In genomic region chr7:129829677-129830631, GRCh38 we compare ENCODE assay signal across 8 cellular contexts.
DNase-seq lines count a peak whose midpoint lies in the region; ATAC-seq, FAIRE-seq and TF ChIP-seq lines count a peak whose summit lies in the region.

No MANE protein-coding gene starts in this region.

- peaks cover 24% of the 10 kb centered on the region for H3K4me1 ChIP-seq in Karpas-422 (ENCODE audit: low read length)

- peaks cover 10% of the 10 kb centered on the region for H3K4me1 Mint-ChIP-seq in neural crest cell

- peak overlapping the region; percentile 67 for H3K4me2 ChIP-seq in Karpas-422 (ENCODE audit: low read depth, low read length, poor library complexity, severe bottlenecking)

- no peaks in the 10 kb centered on the region for H3K27me3 ChIP-seq in Karpas-422 (ENCODE audit: low read length)

- H3K9me2 ChIP-seq in Karpas-422 (replicated peaks; ENCODE audit: insufficient read depth, low read length): no peaks in the 10 kb centered on the region

- H3K79me2 ChIP-seq in Karpas-422 (ENCODE audit: low read length): no peaks in the 10 kb centered on the region

- no peaks in the 10 kb centered on the region for H4K20me1 ChIP-seq in Karpas-422 (ENCODE audit: insufficient read depth, low read depth, low read length)

- H3K36me3 Mint-ChIP-seq in neural crest cell (ENCODE audit: low read depth): no peaks in the 10 kb centered on the region

- FAIRE-seq in RCC 7860 (lab: Jason Lieb, UNC): no peak

- ATAC-seq in HG03571 (IDR thresholded peaks at IDR 0.05; ENCODE audit: unreplicated experiment): no peak

- H3K4me3 ChIP-seq in Karpas-422 (ENCODE audit: low read length) (peak overlapping the region; percentile 40; the same call in 1 of the 2 replicates), foreskin fibroblast (ENCODE audit: low read depth in 1 of 2, low read length in 2 of 2) (peak overlapping the region in 1 of 2 donors; percentile 31)

- no peaks in the 10 kb centered on the region for H3K36me3 ChIP-seq in Karpas-422 (ENCODE audit: insufficient read depth, low read length)

- H3K9me3 ChIP-seq in Karpas-422 (ENCODE audit: low read length): no peaks in the 10 kb centered on the region

- peak overlapping the region; percentile 79 for H3K4me3 Mint-ChIP-seq in neural crest cell

- H3K9me3 Mint-ChIP-seq in neural crest cell: no peaks in the 10 kb centered on the region

- peak overlapping the region; percentile 95 for H3K27ac Mint-ChIP-seq in neural crest cell (ENCODE audit: unreplicated experiment)

- no peak overlapping the region for H2AFZ ChIP-seq in Karpas-422 (ENCODE audit: low read length)

- peak; percentile 78 for TF ChIP-seq CTCF in foreskin fibroblast (IDR thresholded peaks at IDR 0.05; ENCODE audit: low read depth, low read length)
- TF ChIP-seq CTCF in neural crest cell (conservative IDR thresholded peaks at IDR 0.05): peak; percentile 85

- H3K27me3 Mint-ChIP-seq in neural crest cell (ENCODE audit: low read depth): peaks cover 4% of the 10 kb centered on the region

- peak overlapping the region; percentile 54 for H3K9ac ChIP-seq in Karpas-422 (ENCODE audit: low read length)

- no peak overlapping the region for H3K27ac ChIP-seq in Karpas-422 (ENCODE audit: low read length)

- DNase-seq in DMS 273 (lab: John Stamatoyannopoulos, UW; ENCODE audit: unreplicated experiment) (peak; percentile 94), Karpas-422 (peak; percentile 94), RCC 7860 (ENCODE audit: low spot score) (peak; percentile 66), foreskin fibroblast (peak; percentile 59 to 86), neural crest cell (ENCODE audit: low read depth, low spot score) (peak; percentile 53), superior temporal gyrus (ENCODE audit: extremely low spot score) (peak; percentile 94)
- peak; percentile 82 for DNase-seq in activated effector memory CD4-positive, alpha-beta T cell treated with anti-CD3 and anti-CD28 coated beads, Interleukin-2, amount 50 U/mL, for 16 hours
